Comparison of ENCODE assay signal across 26 cellular contexts in the genomic region with DNA sequence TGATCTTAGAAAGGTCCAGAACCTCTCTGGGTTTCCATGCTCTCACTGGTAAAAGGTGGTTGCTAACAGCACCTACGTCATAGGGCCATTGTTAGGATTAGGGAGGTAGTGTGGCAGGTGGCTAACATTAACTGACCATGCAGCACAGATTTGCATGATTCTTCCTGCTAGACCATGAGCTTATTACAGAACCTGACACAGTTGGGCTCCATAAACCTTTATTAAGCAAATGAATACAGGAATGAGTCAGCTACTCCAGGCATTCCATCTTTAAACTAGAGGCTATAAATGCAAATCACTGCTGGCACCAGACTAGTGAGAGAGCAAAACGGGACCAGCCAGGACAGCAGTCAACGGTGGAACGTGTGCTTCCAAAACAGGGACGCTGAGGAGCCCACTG.
"Had no signal": no experiment of that assay in that cellular context is flagged by ENCODE, and none has a peak within 500 bp of the region (broad histone marks: within the 10 kb centered on the region; RNA-seq: fewer than 3 reads in every experiment).

No MANE protein-coding gene starts in this region.

- H3K4me1 ChIP-seq: testis, uterus had no signal

- ATAC-seq: activated CD8-positive, alpha-beta memory T cell treated with anti-CD3 and anti-CD28 coated beads, Interleukin-2, amount 10 ng/mL, durations not matched to agents 7 days and 5 days; activated CD8-positive, alpha-beta T cell treated with anti-CD3 and anti-CD28 coated beads for 36 hours; activated naive CD8-positive, alpha-beta T cell treated with anti-CD3 and anti-CD28 coated beads, Interleukin-2, amount 50 U/mL, for 24 hours; sciatic nerve had no signal

- H3K79me2 ChIP-seq: parathyroid adenoma had no signal

- H3K9me3 Mint-ChIP-seq: activated CD8-positive, alpha-beta T cell treated with anti-CD3 and anti-CD28 coated beads for 36 hours; activated naive CD8-positive, alpha-beta T cell treated with anti-CD3 and anti-CD28 coated beads, Interleukin-2, amount 50 U/mL, for 24 hours; activated T-helper 1 cell treated with anti-CD3 and anti-CD28 coated beads, Interleukin-12 subunit alpha, Interleukin-12 subunit beta, Interleukin-2, Interleukin-4 antibody, amounts not matched to agents 30 ng/mL and 10 ng/mL and 1 ng/mL, durations not matched to agents 14 hours and 24 hours and 36 hours; dendritic cell treated with granulocyte-macrophage colony-stimulating factor and Interleukin-4, amounts not matched to agents 40 ng/mL and 50 ng/mL, for 4 days had no signal

- H3K27me3 Mint-ChIP-seq: activated CD4-positive, alpha-beta T cell treated with anti-CD3 and anti-CD28 coated beads, Interleukin-2, amount 10 ng/mL, durations not matched to agents 7 days and 5 days; activated CD8-positive, alpha-beta memory T cell treated with anti-CD3 and anti-CD28 coated beads, Interleukin-2, amount 10 ng/mL, durations not matched to agents 7 days and 5 days; activated CD8-positive, alpha-beta T cell treated with anti-CD3 and anti-CD28 coated beads for 36 hours; activated naive CD8-positive, alpha-beta T cell treated with anti-CD3 and anti-CD28 coated beads, Interleukin-2, amount 50 U/mL, for 24 hours; dendritic cell treated with granulocyte-macrophage colony-stimulating factor and Interleukin-4, amounts not matched to agents 40 ng/mL and 50 ng/mL, for 4 days; memory B cell had no signal

- H3K36me3 Mint-ChIP-seq: activated CD8-positive, alpha-beta memory T cell treated with anti-CD3 and anti-CD28 coated beads, Interleukin-2, amount 10 ng/mL, durations not matched to agents 7 days and 5 days; brain; immature natural killer cell; memory B cell had no signal

- H3K27ac Mint-ChIP-seq: activated CD4-positive, alpha-beta T cell treated with anti-CD3 and anti-CD28 coated beads, Interleukin-2, amount 10 ng/mL, durations not matched to agents 7 days and 5 days; activated CD8-positive, alpha-beta memory T cell treated with anti-CD3 and anti-CD28 coated beads, Interleukin-2, amount 10 ng/mL, durations not matched to agents 7 days and 5 days; activated CD8-positive, alpha-beta T cell treated with anti-CD3 and anti-CD28 coated beads for 36 hours; activated naive CD8-positive, alpha-beta T cell treated with anti-CD3 and anti-CD28 coated beads, Interleukin-2, amount 50 U/mL, for 24 hours; activated T-helper 1 cell treated with anti-CD3 and anti-CD28 coated beads, Interleukin-12 subunit alpha, Interleukin-12 subunit beta, Interleukin-2, Interleukin-4 antibody, amounts not matched to agents 30 ng/mL and 10 ng/mL and 1 ng/mL, durations not matched to agents 14 hours and 24 hours and 36 hours; dendritic cell treated with granulocyte-macrophage colony-stimulating factor and Interleukin-4, amounts not matched to agents 40 ng/mL and 50 ng/mL, for 4 days; immature natural killer cell; memory B cell had no signal

- H3K4me3 Mint-ChIP-seq: activated CD4-positive, alpha-beta T cell treated with anti-CD3 and anti-CD28 coated beads, Interleukin-2, amount 10 ng/mL, durations not matched to agents 7 days and 5 days; activated CD8-positive, alpha-beta memory T cell treated with anti-CD3 and anti-CD28 coated beads, Interleukin-2, amount 10 ng/mL, durations not matched to agents 7 days and 5 days; activated CD8-positive, alpha-beta T cell treated with anti-CD3 and anti-CD28 coated beads for 36 hours; activated naive CD8-positive, alpha-beta T cell treated with anti-CD3 and anti-CD28 coated beads, Interleukin-2, amount 50 U/mL, for 24 hours; activated T-helper 1 cell treated with anti-CD3 and anti-CD28 coated beads, Interleukin-12 subunit alpha, Interleukin-12 subunit beta, Interleukin-2, Interleukin-4 antibody, amounts not matched to agents 30 ng/mL and 10 ng/mL and 1 ng/mL, durations not matched to agents 14 hours and 24 hours and 36 hours; brain; dendritic cell treated with granulocyte-macrophage colony-stimulating factor and Interleukin-4, amounts not matched to agents 40 ng/mL and 50 ng/mL, for 4 days; immature natural killer cell; memory B cell had no signal

- H2AFZ ChIP-seq: parathyroid adenoma had no signal

- H3K36me3 ChIP-seq: uterus had no signal

- H3K4me3 ChIP-seq: smooth muscle cell, testis, uterus had no signal

- H3K9me3 ChIP-seq: testis, uterus had no signal

- H3K27ac ChIP-seq: parathyroid adenoma, testis, uterus, VCaP had no signal

- H3K4me2 ChIP-seq: smooth muscle cell had no signal

- H3K4me1 Mint-ChIP-seq: activated CD4-positive, alpha-beta T cell treated with anti-CD3 and anti-CD28 coated beads, Interleukin-2, amount 10 ng/mL, durations not matched to agents 7 days and 5 days; activated CD8-positive, alpha-beta memory T cell treated with anti-CD3 and anti-CD28 coated beads, Interleukin-2, amount 10 ng/mL, durations not matched to agents 7 days and 5 days; activated naive CD8-positive, alpha-beta T cell treated with anti-CD3 and anti-CD28 coated beads, Interleukin-2, amount 50 U/mL, for 24 hours; immature natural killer cell; memory B cell had no signal

- H3K9ac ChIP-seq: parathyroid adenoma had no signal

- H3K27me3 ChIP-seq: testis, uterus had no signal

- DNase-seq: activated CD4-positive, alpha-beta T cell treated with anti-CD3 and anti-CD28 coated beads, Interleukin-2, amount 10 ng/mL, durations not matched to agents 7 days and 5 days; activated CD4-positive, CD25-positive, alpha-beta regulatory T cell treated with anti-CD3 and anti-CD28 coated beads, Interleukin-2, amount 50 U/mL, for 72 hours; activated CD8-positive, alpha-beta memory T cell treated with anti-CD3 and anti-CD28 coated beads, Interleukin-2, amount 10 ng/mL, durations not matched to agents 7 days and 5 days; activated CD8-positive, alpha-beta T cell treated with anti-CD3 and anti-CD28 coated beads for 36 hours; activated gamma-delta T cell; activated naive CD4-positive, alpha-beta T cell treated with anti-CD3 and anti-CD28 coated beads, Interleukin-2, amount 50 U/mL, for 16 hours; activated naive CD8-positive, alpha-beta T cell treated with anti-CD3 and anti-CD28 coated beads, Interleukin-2, amount 50 U/mL, for 24 hours; activated T-cell treated with anti-CD3 and anti-CD28 coated beads for 4 hours; effector CD8-positive, alpha-beta T cell; erythroblast; foreskin fibroblast; immature natural killer cell; nucleus accumbens; stimulated activated CD4-positive, alpha-beta T cell treated with anti-CD3 and anti-CD28 coated beads, Interleukin-15, amount 100 ng/mL, for 24 hours; stimulated activated naive CD4-positive, alpha-beta T cell; testis; trophoblast cell; uterus had no signal
